1 cellular context compared by ENCODE assay signal in genomic region chr5:107670028-107670926, GRCh38.
TF ChIP-seq lines count a peak whose summit lies in the region.

No MANE protein-coding gene starts in this region.

TF ChIP-seq in IMR-90, 13 proteins besides CTCF, POLR2A, EP300 and RAD21 (continued from another document):
- no peak for TF ChIP-seq ELK1 (IDR thresholded peaks at IDR 0.05; ENCODE audit: borderline replicate concordance, low read depth, low read length)
- no peak for TF ChIP-seq RFX5 (IDR thresholded peaks at IDR 0.05; ENCODE audit: low read depth, low read length)
- TF ChIP-seq SMC3 (IDR thresholded peaks at IDR 0.05; ENCODE audit: low read depth, low read length), result no peak
- TF ChIP-seq MXI1 (IDR thresholded peaks at IDR 0.05; ENCODE audit: borderline replicate concordance, low read depth, low read length), result no peak
- no peak for TF ChIP-seq BHLHE40 (IDR thresholded peaks at IDR 0.05; ENCODE audit: low read depth, low read length)
- no peak for TF ChIP-seq MAZ (IDR thresholded peaks at IDR 0.05; ENCODE audit: borderline replicate concordance, low read depth, low read length)
- no peak for TF ChIP-seq CEBPB (IDR thresholded peaks at IDR 0.05; ENCODE audit: low read depth, low read length)
- no peak for TF ChIP-seq CHD1 (IDR thresholded peaks at IDR 0.05; ENCODE audit: low read depth, low read length)
- TF ChIP-seq RCOR1 (IDR thresholded peaks at IDR 0.05; ENCODE audit: insufficient replicate concordance, low read length), result no peak
- no peak for TF ChIP-seq NFE2L2 (IDR thresholded peaks at IDR 0.05; ENCODE audit: low read depth, low read length)
- TF ChIP-seq USF2 (IDR thresholded peaks at IDR 0.05; ENCODE audit: low read depth, low read length), result no peak
